In genomic region chr17:63221941-63222340, GRCh38 we compare ENCODE assay signal across 19 cellular contexts.
"Had no signal": no experiment of that assay in that cellular context is flagged by ENCODE, and none has a peak within 500 bp of the region (broad histone marks: within the 10 kb centered on the region; RNA-seq: fewer than 3 reads in every experiment).

No MANE protein-coding gene starts in this region.

- H3K9me3 ChIP-seq: body of pancreas, lower lobe of right lung, sigmoid colon, stomach, suprapubic skin had no signal

- H3K27ac ChIP-seq: body of pancreas, lower lobe of right lung, sigmoid colon, stomach, suprapubic skin had no signal

- H3K36me3 ChIP-seq: lower lobe of right lung, sigmoid colon, stomach, suprapubic skin had no signal

- H3K4me1 Mint-ChIP-seq: activated CD4-positive, alpha-beta T cell treated with anti-CD3 and anti-CD28 coated beads, Interleukin-2, amount 10 ng/mL, durations not matched to agents 24 days and 14 days; activated CD8-positive, alpha-beta memory T cell treated with anti-CD3 and anti-CD28 coated beads, Interleukin-2, amount 10 ng/mL, durations not matched to agents 7 days and 5 days; natural killer cell; stimulated activated memory B cell treated with anti-CD40 and anti-IgM and Interleukin-4, amounts not matched to agents 10 μg/mL and 1 μg/mL and 100 μg/mL, for 72 hours had no signal

- H3K4me1 ChIP-seq: body of pancreas, lower lobe of right lung, sigmoid colon, stomach, suprapubic skin had no signal

- H3K27me3 ChIP-seq: body of pancreas, sigmoid colon, stomach, suprapubic skin had no signal

- H3K27ac Mint-ChIP-seq: activated CD4-positive, alpha-beta T cell treated with anti-CD3 and anti-CD28 coated beads, Interleukin-2, amount 10 ng/mL, durations not matched to agents 24 days and 14 days; activated CD8-positive, alpha-beta memory T cell treated with anti-CD3 and anti-CD28 coated beads, Interleukin-2, amount 10 ng/mL, durations not matched to agents 7 days and 5 days; activated CD8-positive, alpha-beta T cell treated with anti-CD3 and anti-CD28 coated beads for 36 hours; activated T-helper 1 cell treated with anti-CD3 and anti-CD28 coated beads, Interleukin-12 subunit alpha, Interleukin-12 subunit beta, Interleukin-2, Interleukin-4 antibody, amounts not matched to agents 30 ng/mL and 10 ng/mL and 1 ng/mL, durations not matched to agents 14 hours and 24 hours and 36 hours; dendritic cell treated with granulocyte-macrophage colony-stimulating factor and Interleukin-4, amounts not matched to agents 40 ng/mL and 50 ng/mL, for 4 days; natural killer cell; stimulated activated memory B cell treated with anti-CD40 and anti-IgM and Interleukin-4, amounts not matched to agents 10 μg/mL and 1 μg/mL and 100 μg/mL, for 72 hours had no signal

- H3K27me3 Mint-ChIP-seq: activated CD4-positive, alpha-beta T cell treated with anti-CD3 and anti-CD28 coated beads, Interleukin-2, amount 10 ng/mL, durations not matched to agents 24 days and 14 days; activated CD8-positive, alpha-beta memory T cell treated with anti-CD3 and anti-CD28 coated beads, Interleukin-2, amount 10 ng/mL, durations not matched to agents 7 days and 5 days; activated CD8-positive, alpha-beta T cell treated with anti-CD3 and anti-CD28 coated beads for 36 hours; dendritic cell treated with granulocyte-macrophage colony-stimulating factor and Interleukin-4, amounts not matched to agents 40 ng/mL and 50 ng/mL, for 4 days; stimulated activated memory B cell treated with anti-CD40 and anti-IgM and Interleukin-4, amounts not matched to agents 10 μg/mL and 1 μg/mL and 100 μg/mL, for 72 hours had no signal

- H3K4me3 ChIP-seq: body of pancreas, lower lobe of right lung, sigmoid colon, smooth muscle cell, stomach, suprapubic skin had no signal

- H3K4me2 ChIP-seq: smooth muscle cell had no signal

- H3K9me3 Mint-ChIP-seq: activated CD4-positive, alpha-beta T cell treated with anti-CD3 and anti-CD28 coated beads, Interleukin-2, amount 10 ng/mL, durations not matched to agents 24 days and 14 days; activated T-helper 1 cell treated with anti-CD3 and anti-CD28 coated beads, Interleukin-12 subunit alpha, Interleukin-12 subunit beta, Interleukin-2, Interleukin-4 antibody, amounts not matched to agents 30 ng/mL and 10 ng/mL and 1 ng/mL, durations not matched to agents 14 hours and 24 hours and 36 hours; dendritic cell treated with granulocyte-macrophage colony-stimulating factor and Interleukin-4, amounts not matched to agents 40 ng/mL and 50 ng/mL, for 4 days; natural killer cell; stimulated activated memory B cell treated with anti-CD40 and anti-IgM and Interleukin-4, amounts not matched to agents 10 μg/mL and 1 μg/mL and 100 μg/mL, for 72 hours had no signal

- H3K4me3 Mint-ChIP-seq: activated CD4-positive, alpha-beta T cell treated with anti-CD3 and anti-CD28 coated beads, Interleukin-2, amount 10 ng/mL, durations not matched to agents 24 days and 14 days; activated CD8-positive, alpha-beta memory T cell treated with anti-CD3 and anti-CD28 coated beads, Interleukin-2, amount 10 ng/mL, durations not matched to agents 7 days and 5 days; activated CD8-positive, alpha-beta T cell treated with anti-CD3 and anti-CD28 coated beads for 36 hours; activated T-helper 1 cell treated with anti-CD3 and anti-CD28 coated beads, Interleukin-12 subunit alpha, Interleukin-12 subunit beta, Interleukin-2, Interleukin-4 antibody, amounts not matched to agents 30 ng/mL and 10 ng/mL and 1 ng/mL, durations not matched to agents 14 hours and 24 hours and 36 hours; dendritic cell treated with granulocyte-macrophage colony-stimulating factor and Interleukin-4, amounts not matched to agents 40 ng/mL and 50 ng/mL, for 4 days; natural killer cell; stimulated activated memory B cell treated with anti-CD40 and anti-IgM and Interleukin-4, amounts not matched to agents 10 μg/mL and 1 μg/mL and 100 μg/mL, for 72 hours had no signal

- DNase-seq: activated CD4-positive, alpha-beta T cell treated with anti-CD3 and anti-CD28 coated beads, Interleukin-2, amount 10 ng/mL, durations not matched to agents 24 days and 14 days; activated CD8-positive, alpha-beta memory T cell treated with anti-CD3 and anti-CD28 coated beads, Interleukin-2, amount 10 ng/mL, durations not matched to agents 7 days and 5 days; activated gamma-delta T cell; activated T-cell treated with anti-CD3 and anti-CD28 coated beads for 4 hours; anterior cingulate cortex; effector CD4-positive, alpha-beta T cell; kidney; lower lobe of right lung; natural killer cell; sigmoid colon; stomach; T-helper 9 cell had no signal

- H3K36me3 Mint-ChIP-seq: natural killer cell; stimulated activated memory B cell treated with anti-CD40 and anti-IgM and Interleukin-4, amounts not matched to agents 10 μg/mL and 1 μg/mL and 100 μg/mL, for 72 hours had no signal

- ATAC-seq: activated CD8-positive, alpha-beta memory T cell treated with anti-CD3 and anti-CD28 coated beads, Interleukin-2, amount 10 ng/mL, durations not matched to agents 7 days and 5 days; body of pancreas; natural killer cell; stimulated activated memory B cell treated with anti-CD40 and anti-IgM and Interleukin-4, amounts not matched to agents 10 μg/mL and 1 μg/mL and 100 μg/mL, for 72 hours had no signal
